In the genomic region with DNA sequence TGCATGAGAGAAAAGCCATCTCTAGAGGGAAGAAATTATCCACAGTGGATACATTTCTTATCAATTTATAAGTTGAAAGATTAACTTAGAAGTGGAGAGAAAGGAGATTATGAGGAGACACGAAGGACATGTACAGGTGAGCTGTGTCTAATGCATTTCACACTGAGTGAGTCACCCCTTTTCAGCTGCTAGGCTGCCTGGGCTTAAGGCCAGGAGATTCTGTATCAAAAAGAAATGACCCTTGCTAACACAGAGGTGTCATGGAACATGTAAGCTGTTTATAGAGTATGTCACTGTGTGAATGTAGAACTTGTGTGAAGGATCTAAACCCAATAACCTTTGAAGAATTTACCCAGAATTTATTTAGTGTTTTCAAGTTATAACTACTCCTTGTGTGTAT, we compare ENCODE assay signal across 13 cellular contexts.
A peak's percentile ranks its signal among the peaks of the same experiment; 100 is the strongest.
DNase-seq lines count a peak whose midpoint lies in the region; ATAC-seq and TF ChIP-seq lines count a peak whose summit lies in the region.
"Had no signal": no experiment of that assay in that cellular context is flagged by ENCODE, and none has a peak within 500 bp of the region (broad histone marks: within the 10 kb centered on the region; RNA-seq: fewer than 3 reads in every experiment).

No MANE protein-coding gene starts in this region.

- no peaks in the 10 kb centered on the region for H3K27me3 Mint-ChIP-seq in Calu3 (ENCODE audit: unreplicated experiment)
- H3K27me3 Mint-ChIP-seq: naive B cell had no signal

- H3K9me2 ChIP-seq in hepatocyte (replicated peaks; ENCODE audit: insufficient read depth), result no peaks in the 10 kb centered on the region

- DNase-seq in Right ventricle myocardium inferior (ENCODE audit: missing footprints), result no peak
- no peak for DNase-seq in left ventricle myocardium inferior
- DNase-seq in SHP77 treated with DMSO at 0.1 percent for 48 hours (lab: John Stamatoyannopoulos, UW), result peak; percentile 69
- peak; percentile 19 for DNase-seq in hepatocyte (ENCODE audit: low spot score)
- DNase-seq in vagina (ENCODE audit: extremely low spot score in 2 of 2), result no peak
- no peak for DNase-seq in dermis blood vessel endothelial cell
- no peak for DNase-seq in HEK293T (ENCODE audit: extremely low spot score)
- no peak for DNase-seq in Calu3
- DNase-seq: activated naive CD8-positive, alpha-beta T cell treated with anti-CD3 and anti-CD28 coated beads, Interleukin-2, amount 10 ng/mL, durations not matched to agents 7 days and 5 days; GDM1; naive B cell; NK-92 treated with Interleukin-12 subunit alpha and Interleukin-12 subunit beta, amount 100 ng/mL, for 24 hours; stimulated activated naive CD4-positive, alpha-beta T cell treated with Interleukin-2 at 50 U/mL for 16 hours had no signal

- H3K79me2 ChIP-seq in hepatocyte, result no peaks in the 10 kb centered on the region

- H3K4me3 ChIP-seq in left ventricle myocardium inferior (no peak overlapping the region), hepatocyte (no peak overlapping the region), vagina (no peak overlapping the region)

- POLR2A ChIA-PET in HEK293T (lab: Yijun Ruan, JAX), result no interaction called here

- H3K27ac ChIP-seq in left ventricle myocardium inferior (replicated peaks), result no peak overlapping the region
- peak overlapping the region; percentile 33 for H3K27ac ChIP-seq in hepatocyte
- no peak overlapping the region for H3K27ac ChIP-seq in vagina

- intact Hi-C loops in Right ventricle myocardium inferior (cut with DNase I), result no loop called here
- intact Hi-C loops in left ventricle myocardium inferior (cut with micrococcal nuclease), result no loop called here
- intact Hi-C loops in vagina (cut with DNase I), result no loop called here
- intact Hi-C loops in Calu3 (cut with micrococcal nuclease; ENCODE audit: unreplicated experiment), result no loop called here

- no TSS peak for BruUV-seq in Calu3 (replicated peaks; lab: Mats Ljungman, UMichigan)

- H3K4me2 ChIP-seq in hepatocyte, result peak overlapping the region; percentile 39

- CTCF ChIA-PET in HEK293T (lab: Yijun Ruan, JAX), result no interaction called here
- CTCF ChIA-PET in Calu3 (lab: Charles Lee), result no interaction called here

- H3K27ac Mint-ChIP-seq in Calu3 (ENCODE audit: unreplicated experiment), result no peak overlapping the region
- H3K27ac Mint-ChIP-seq: activated naive CD8-positive, alpha-beta T cell treated with anti-CD3 and anti-CD28 coated beads, Interleukin-2, amount 10 ng/mL, durations not matched to agents 7 days and 5 days had no signal

- no peaks in the 10 kb centered on the region for H3K36me3 Mint-ChIP-seq in Calu3 (ENCODE audit: insufficient read depth, unreplicated experiment)
- H3K36me3 Mint-ChIP-seq: activated naive CD8-positive, alpha-beta T cell treated with anti-CD3 and anti-CD28 coated beads, Interleukin-2, amount 10 ng/mL, durations not matched to agents 7 days and 5 days; naive B cell had no signal

- no peaks in the 10 kb centered on the region for H3K4me1 Mint-ChIP-seq in Calu3 (ENCODE audit: low read depth, unreplicated experiment)
- H3K4me1 Mint-ChIP-seq: activated naive CD8-positive, alpha-beta T cell treated with anti-CD3 and anti-CD28 coated beads, Interleukin-2, amount 10 ng/mL, durations not matched to agents 7 days and 5 days had no signal

- H2AFZ ChIP-seq in hepatocyte, result no peak overlapping the region

- no peaks in the 10 kb centered on the region for H3K36me3 ChIP-seq in left ventricle myocardium inferior
- H3K36me3 ChIP-seq in hepatocyte (replicated peaks; ENCODE audit: insufficient read depth, low read depth), result no peaks in the 10 kb centered on the region
- H3K36me3 ChIP-seq in vagina, result no peaks in the 10 kb centered on the region

- H3K9me3 ChIP-seq in left ventricle myocardium inferior (replicated peaks) (no peaks in the 10 kb centered on the region), hepatocyte (ENCODE audit: low read depth) (no peaks in the 10 kb centered on the region), vagina (no peaks in the 10 kb centered on the region)

- no peaks in the 10 kb centered on the region for H4K20me1 ChIP-seq in hepatocyte (ENCODE audit: insufficient read depth, poor library complexity, severe bottlenecking)

- H3K27me3 ChIP-seq in left ventricle myocardium inferior (ENCODE audit: low read depth) (no peaks in the 10 kb centered on the region), hepatocyte (no peaks in the 10 kb centered on the region), vagina (no peaks in the 10 kb centered on the region)

- peaks cover 3% of the 10 kb centered on the region for H3K9me3 Mint-ChIP-seq in Calu3 (ENCODE audit: low read depth, unreplicated experiment)
- H3K9me3 Mint-ChIP-seq: activated naive CD8-positive, alpha-beta T cell treated with anti-CD3 and anti-CD28 coated beads, Interleukin-2, amount 10 ng/mL, durations not matched to agents 7 days and 5 days had no signal

- H3K4me1 ChIP-seq in left ventricle myocardium inferior (peaks cover 38% of the 10 kb centered on the region), hepatocyte (ENCODE audit: insufficient read depth) (peaks cover 32% of the 10 kb centered on the region), vagina (peaks cover 20% of the 10 kb centered on the region)

- no peak for TF ChIP-seq POLR2A in vagina (IDR thresholded peaks at IDR 0.05)

- WGBS in hepatocyte (ENCODE audit: low lambda C conversion rate, missing lambda C conversion rate), result 38% methylated on average over 1 of the region's 1 CpG

- peak; percentile 69 for ATAC-seq in Right ventricle myocardium inferior

- TF ChIP-seq CTCF in left ventricle myocardium inferior (IDR thresholded peaks at IDR 0.05; ENCODE audit: borderline replicate concordance) (no peak), hepatocyte (IDR thresholded peaks at IDR 0.05; ENCODE audit: poor library complexity) (no peak), vagina (IDR thresholded peaks at IDR 0.05) (no peak), Calu3 (IDR thresholded peaks at IDR 0.05; ENCODE audit: unreplicated experiment) (no peak)

- no peak overlapping the region for H3K4me3 Mint-ChIP-seq in Calu3 (ENCODE audit: low read depth, unreplicated experiment)
- H3K4me3 Mint-ChIP-seq: activated naive CD8-positive, alpha-beta T cell treated with anti-CD3 and anti-CD28 coated beads, Interleukin-2, amount 10 ng/mL, durations not matched to agents 7 days and 5 days; naive B cell had no signal

TF ChIP-seq in HEK293T, 16 proteins besides CTCF, POLR2A, EP300 and RAD21:
- no peak for TF ChIP-seq TARDBP (IDR thresholded peaks at IDR 0.05)
- TF ChIP-seq LEF1 (IDR thresholded peaks at IDR 0.05; ENCODE audit: borderline replicate concordance), result no peak
- no peak for TF ChIP-seq ELF4 (IDR thresholded peaks at IDR 0.05)
- TF ChIP-seq FOXM1 (IDR thresholded peaks at IDR 0.05; ENCODE audit: borderline replicate concordance), result no peak
- TF ChIP-seq ZNF384 (IDR thresholded peaks at IDR 0.05), result no peak
- no peak for TF ChIP-seq BHLHE40 (IDR thresholded peaks at IDR 0.05; ENCODE audit: borderline replicate concordance)
- no peak for TF ChIP-seq FOXK2 (IDR thresholded peaks at IDR 0.05)
- TF ChIP-seq FOXA1 (IDR thresholded peaks at IDR 0.05), result no peak
- TF ChIP-seq ARNT (IDR thresholded peaks at IDR 0.05), result no peak
- no peak for TF ChIP-seq SUZ12 (IDR thresholded peaks at IDR 0.05)
- TF ChIP-seq NFRKB (IDR thresholded peaks at IDR 0.05), result no peak
- no peak for TF ChIP-seq SP1 (IDR thresholded peaks at IDR 0.05)
- no peak for TF ChIP-seq HDGF (IDR thresholded peaks at IDR 0.05; ENCODE audit: borderline replicate concordance)
- TF ChIP-seq CTBP1 (IDR thresholded peaks at IDR 0.05; ENCODE audit: borderline replicate concordance), result no peak
- TF ChIP-seq L3MBTL2 (conservative IDR thresholded peaks at IDR 0.05), result no peak
- TF ChIP-seq PKNOX1 (IDR thresholded peaks at IDR 0.05), result no peak
TF ChIP-seq in HEK293T: peak in this region for 0.

Comparison
In these comparisons a context has a peak if more than half of its experiments do, and no peak if none do; other contexts are left out.
1. DNase-seq: peak in SHP77 treated with DMSO at 0.1 percent for 48 hours (single experiment) and hepatocyte (single experiment); none in Right ventricle myocardium inferior (single experiment), left ventricle myocardium inferior (single experiment), vagina (0 of 2), dermis blood vessel endothelial cell (single experiment), HEK293T (single experiment) and Calu3 (single experiment).